ENCODE assay signal across 34 cellular contexts in the genomic region with DNA sequence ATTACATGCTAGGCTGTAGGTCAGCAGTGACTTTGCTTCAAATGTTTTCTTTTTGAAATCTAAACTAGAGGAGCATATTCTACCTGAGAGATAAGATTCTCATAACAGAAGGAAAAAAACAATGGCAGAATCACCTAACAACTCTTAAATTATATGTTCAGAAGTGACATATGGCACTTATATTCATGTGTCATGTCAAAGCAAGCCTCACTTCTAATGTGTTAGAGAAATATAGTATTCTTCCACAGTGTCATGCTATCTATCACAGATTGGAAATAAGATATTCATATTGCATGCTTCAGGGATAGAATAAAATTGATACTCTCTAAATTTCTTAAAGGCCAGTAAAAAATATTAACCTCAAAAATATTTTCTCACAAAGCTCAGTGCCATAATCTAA.
"Had no signal": no experiment of that assay in that cellular context is flagged by ENCODE, and none has a peak within 500 bp of the region (broad histone marks: within the 10 kb centered on the region; RNA-seq: fewer than 3 reads in every experiment).

No MANE protein-coding gene starts in this region.

- H3K4me3 ChIP-seq: MG63 had no signal

- DNase-seq: Karpas-422, Kasumi-1, KBM-7, KG1, MG63, MM.1S, MV-4-11, NCI-H1048, NCI-H1092, NCI-H1092 treated with DMSO at 0.1 percent for 48 hours, NCI-H1105, NCI-H1105 treated with DMSO at 0.1 percent for 48 hours, NCI-H1417, NCI-H1417 treated with DMSO at 0.1 percent for 48 hours, NCI-H1436, NCI-H1436 treated with DMSO at 0.1 percent for 48 hours, NCI-H146, NCI-H1694, NCI-H1694 treated with DMSO at 0.1 percent for 48 hours, NCI-H187, NCI-H187 treated with DMSO at 0.1 percent for 48 hours, NCI-H1930, NCI-H2029, NCI-H2029 treated with DMSO at 0.1 percent for 48 hours, NCI-H2081, NCI-H2081 treated with DMSO at 0.1 percent for 48 hours, NCI-H2107, NCI-H2227 treated with DMSO at 0.1 percent for 48 hours, NCI-H226, NCI-H345, NCI-H446, NCI-H446 treated with DMSO at 0.1 percent for 48 hours, NCI-H510A had no signal

- H3K27me3 ChIP-seq: MG63 had no signal

- H3K9ac ChIP-seq: KMS-11 had no signal

- H3K4me2 ChIP-seq: KMS-11 had no signal

- H3K9me3 ChIP-seq: MG63 had no signal

- H3K27ac ChIP-seq: KMS-11 had no signal

- H3K36me3 ChIP-seq: MG63 had no signal
